ENCODE assay signal across 30 cellular contexts in the genomic region with DNA sequence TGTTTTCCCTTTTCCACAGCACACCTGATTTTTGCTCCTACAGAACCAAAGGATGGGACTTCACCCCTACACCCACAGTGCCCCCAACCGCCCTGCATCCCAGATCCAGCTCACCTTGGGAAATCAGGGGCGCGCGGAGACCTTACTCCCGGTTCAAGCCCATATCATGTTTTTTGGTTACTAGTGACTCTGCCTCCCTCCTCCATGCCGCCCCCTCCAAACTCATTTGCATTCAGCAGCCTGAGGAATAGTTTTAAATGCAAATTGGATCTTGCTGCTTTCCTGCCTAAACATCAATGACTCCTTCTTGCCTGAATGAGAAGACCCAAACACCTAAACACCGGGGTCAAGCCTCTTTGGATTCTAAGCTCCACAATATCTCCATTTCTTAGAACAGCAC.
"Had no signal": no experiment of that assay in that cellular context is flagged by ENCODE, and none has a peak within 500 bp of the region (broad histone marks: within the 10 kb centered on the region; RNA-seq: fewer than 3 reads in every experiment).

No MANE protein-coding gene starts in this region.

- H3K27me3 Mint-ChIP-seq: activated CD4-positive, alpha-beta memory T cell treated with anti-CD3 and anti-CD28 coated beads, Interleukin-2, amount 10 ng/mL, durations not matched to agents 7 days and 5 days; activated CD8-positive, alpha-beta memory T cell treated with anti-CD3 and anti-CD28 coated beads, Interleukin-2, amount 10 ng/mL, durations not matched to agents 7 days and 5 days; activated naive CD4-positive, alpha-beta T cell treated with anti-CD3 and anti-CD28 coated beads, Interleukin-2, amount 10 ng/mL, durations not matched to agents 7 days and 5 days; activated naive CD8-positive, alpha-beta T cell; activated naive CD8-positive, alpha-beta T cell treated with anti-CD3 and anti-CD28 coated beads, Interleukin-2, amount 50 U/mL, for 24 hours had no signal

- H3K27ac Mint-ChIP-seq: activated CD4-positive, alpha-beta memory T cell treated with anti-CD3 and anti-CD28 coated beads, Interleukin-2, amount 10 ng/mL, durations not matched to agents 7 days and 5 days; activated CD8-positive, alpha-beta memory T cell treated with anti-CD3 and anti-CD28 coated beads, Interleukin-2, amount 10 ng/mL, durations not matched to agents 7 days and 5 days; activated naive CD4-positive, alpha-beta T cell treated with anti-CD3 and anti-CD28 coated beads, Interleukin-2, amount 10 ng/mL, durations not matched to agents 7 days and 5 days; activated naive CD8-positive, alpha-beta T cell; activated naive CD8-positive, alpha-beta T cell treated with anti-CD3 and anti-CD28 coated beads, Interleukin-2, amount 50 U/mL, for 24 hours; brain had no signal

- H3K4me1 Mint-ChIP-seq: activated CD4-positive, alpha-beta memory T cell treated with anti-CD3 and anti-CD28 coated beads, Interleukin-2, amount 10 ng/mL, durations not matched to agents 7 days and 5 days; activated CD8-positive, alpha-beta memory T cell treated with anti-CD3 and anti-CD28 coated beads, Interleukin-2, amount 10 ng/mL, durations not matched to agents 7 days and 5 days; activated naive CD4-positive, alpha-beta T cell treated with anti-CD3 and anti-CD28 coated beads, Interleukin-2, amount 10 ng/mL, durations not matched to agents 7 days and 5 days; activated naive CD8-positive, alpha-beta T cell treated with anti-CD3 and anti-CD28 coated beads, Interleukin-2, amount 50 U/mL, for 24 hours; brain had no signal

- H3K27ac ChIP-seq: PC-9, WERI-Rb-1 had no signal

- H3K4me3 Mint-ChIP-seq: activated CD4-positive, alpha-beta memory T cell treated with anti-CD3 and anti-CD28 coated beads, Interleukin-2, amount 10 ng/mL, durations not matched to agents 7 days and 5 days; activated CD8-positive, alpha-beta memory T cell treated with anti-CD3 and anti-CD28 coated beads, Interleukin-2, amount 10 ng/mL, durations not matched to agents 7 days and 5 days; activated naive CD4-positive, alpha-beta T cell treated with anti-CD3 and anti-CD28 coated beads, Interleukin-2, amount 10 ng/mL, durations not matched to agents 7 days and 5 days; activated naive CD8-positive, alpha-beta T cell; activated naive CD8-positive, alpha-beta T cell treated with anti-CD3 and anti-CD28 coated beads, Interleukin-2, amount 50 U/mL, for 24 hours; brain had no signal

- ATAC-seq: activated CD8-positive, alpha-beta memory T cell treated with anti-CD3 and anti-CD28 coated beads, Interleukin-2, amount 10 ng/mL, durations not matched to agents 7 days and 5 days; activated naive CD8-positive, alpha-beta T cell treated with anti-CD3 and anti-CD28 coated beads, Interleukin-2, amount 50 U/mL, for 24 hours had no signal

- H3K4me3 ChIP-seq: PC-9 had no signal

- H3K36me3 Mint-ChIP-seq: activated CD8-positive, alpha-beta memory T cell treated with anti-CD3 and anti-CD28 coated beads, Interleukin-2, amount 10 ng/mL, durations not matched to agents 7 days and 5 days; activated naive CD4-positive, alpha-beta T cell treated with anti-CD3 and anti-CD28 coated beads, Interleukin-2, amount 10 ng/mL, durations not matched to agents 7 days and 5 days; brain had no signal

- H2AFZ ChIP-seq: PC-9 had no signal

- DNase-seq: activated CD4-positive, alpha-beta memory T cell treated with anti-CD3 and anti-CD28 coated beads, Interleukin-2, amount 10 ng/mL, durations not matched to agents 7 days and 5 days; activated CD4-positive, alpha-beta T cell treated with anti-CD3 and anti-CD28 coated beads for 1 hour; activated CD4-positive, alpha-beta T cell treated with anti-CD3 and anti-CD28 coated beads for 48 hours; activated CD4-positive, CD25-positive, alpha-beta regulatory T cell; activated CD8-positive, alpha-beta memory T cell treated with anti-CD3 and anti-CD28 coated beads for 24 hours; activated CD8-positive, alpha-beta memory T cell treated with anti-CD3 and anti-CD28 coated beads, Interleukin-2, amount 10 ng/mL, durations not matched to agents 7 days and 5 days; activated CD8-positive, alpha-beta memory T cell treated with anti-CD3 and anti-CD28 coated beads, Interleukin-2, amount 50 U/mL, for 48 hours; activated effector memory CD4-positive, alpha-beta T cell treated with Interleukin-2 at 50 U/mL for 16 hours; activated naive CD4-positive, alpha-beta T cell treated with anti-CD3 and anti-CD28 coated beads, Interleukin-2, amount 10 ng/mL, durations not matched to agents 7 days and 5 days; activated naive CD8-positive, alpha-beta T cell treated with anti-CD3 and anti-CD28 coated beads, Interleukin-2, amount 50 U/mL, for 24 hours; activated T-cell treated with anti-CD3 and anti-CD28 coated beads, Interleukin-2, amount 50 U/mL, for 48 hours; NCI-H1092 treated with DMSO at 0.1 percent for 48 hours; NCI-H1417; NCI-H146; NCI-H187; NCI-H2029 treated with DMSO at 0.1 percent for 48 hours; NCI-H2107; NCI-H2171; NCI-H510A; NCI-H526; NCI-H748 treated with DMSO at 0.1 percent for 48 hours; NK-92 treated with Interleukin-12 subunit alpha and Interleukin-12 subunit beta, amount 100 ng/mL, for 24 hours; PC-9; Right ventricle myocardium superior; SW 1271; T-helper 1 cell; T1000; WERI-Rb-1 had no signal

- H3K4me2 ChIP-seq: PC-9 had no signal

- H3K9me3 Mint-ChIP-seq: brain had no signal

- H3K36me3 ChIP-seq: WERI-Rb-1 had no signal
